17 cellular contexts compared by ENCODE assay signal in the genomic region with DNA sequence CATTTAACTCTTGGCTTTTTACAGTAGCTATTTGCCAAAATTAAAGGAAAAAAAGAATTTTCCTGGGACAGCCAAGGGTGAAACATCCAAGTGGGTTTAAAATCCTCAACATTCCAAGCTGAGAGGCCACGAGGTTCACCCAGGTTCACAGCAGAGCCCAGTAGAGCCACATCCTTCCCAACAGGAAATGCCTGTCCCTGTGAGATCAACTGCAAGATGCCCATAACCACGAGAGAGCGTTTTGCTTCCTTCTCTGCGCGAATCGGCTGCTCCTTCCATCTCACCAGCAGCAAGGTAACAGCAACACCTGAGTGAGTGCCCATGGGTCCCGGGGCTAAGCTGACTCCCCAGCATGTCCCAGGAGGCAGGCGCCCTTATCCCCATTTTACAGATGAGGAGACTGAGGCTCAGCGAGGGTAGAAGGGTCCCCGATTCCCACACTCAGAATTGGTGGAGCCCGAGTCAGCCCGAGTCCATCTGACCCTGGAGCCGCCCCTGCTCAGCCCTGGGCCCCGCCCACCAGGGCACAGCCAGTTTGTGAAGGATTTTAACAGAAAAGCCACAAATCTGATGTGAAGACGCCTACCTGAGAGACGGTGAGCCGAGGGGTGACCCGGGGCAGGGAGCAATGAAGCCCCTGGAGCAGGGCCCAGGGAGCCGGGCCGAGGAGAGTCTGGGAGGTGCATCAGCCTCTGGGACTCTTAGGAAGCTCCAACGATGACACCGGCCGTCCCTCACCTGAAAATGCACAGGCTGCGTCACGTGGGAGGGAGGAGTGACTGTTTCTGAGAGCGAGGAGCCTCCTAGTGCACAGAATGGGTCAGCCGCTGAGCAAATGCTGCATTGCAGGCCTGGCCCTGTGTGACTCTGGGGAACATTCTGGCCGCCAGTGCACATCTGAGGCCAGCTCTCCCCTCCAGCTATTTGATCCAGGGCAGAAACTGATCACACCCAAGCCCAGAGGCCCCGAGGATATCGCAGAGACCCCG.
A peak's percentile ranks its signal among the peaks of the same experiment; 100 is the strongest.
DNase-seq lines count a peak whose midpoint lies in the region; TF ChIP-seq lines count a peak whose summit lies in the region.
"Had no signal": no experiment of that assay in that cellular context is flagged by ENCODE, and none has a peak within 500 bp of the region (broad histone marks: within the 10 kb centered on the region; RNA-seq: fewer than 3 reads in every experiment).

No MANE protein-coding gene starts in this region.

- TF ChIP-seq POLR2A in prostate gland (IDR thresholded peaks at IDR 0.05): no peak

- peak overlapping the region; percentile 88 for H3K9ac ChIP-seq in Loucy (ENCODE audit: low read depth, low read length, poor library complexity, severe bottlenecking)

- H3K9me3 ChIP-seq in Loucy (ENCODE audit: insufficient read depth, low read depth, low read length) (no peaks in the 10 kb centered on the region), prostate gland (no peaks in the 10 kb centered on the region)
- H3K9me3 ChIP-seq: lower lobe of right lung, pancreas, upper lobe of right lung had no signal

- H3K36me3 Mint-ChIP-seq in activated naive CD4-positive, alpha-beta T cell treated with anti-CD3 and anti-CD28 coated beads for 36 hours (ENCODE audit: low read depth): no peaks in the 10 kb centered on the region
- no peaks in the 10 kb centered on the region for H3K36me3 Mint-ChIP-seq in activated naive CD4-positive, alpha-beta T cell treated with anti-CD3 and anti-CD28 coated beads, Interleukin-2, amount 10 ng/mL, durations not matched to agents 7 days and 5 days
- H3K36me3 Mint-ChIP-seq in osteocyte (ENCODE audit: unreplicated experiment): no peaks in the 10 kb centered on the region
- H3K36me3 Mint-ChIP-seq: CD8-positive, alpha-beta T cell had no signal

- intact Hi-C loops in activated naive CD4-positive, alpha-beta T cell treated with anti-CD3 and anti-CD28 coated beads for 36 hours (cut with micrococcal nuclease): no loop called here
- intact Hi-C loops in prostate gland (cut with DNase I): no loop called here

- no peak overlapping the region for H3K27ac ChIP-seq in prostate gland
- H3K27ac ChIP-seq: lower lobe of right lung, pancreas, upper lobe of right lung had no signal

- DNase-seq in activated naive CD4-positive, alpha-beta T cell treated with anti-CD3 and anti-CD28 coated beads for 36 hours: no peak
- no peak for DNase-seq in activated naive CD4-positive, alpha-beta T cell treated with anti-CD3 and anti-CD28 coated beads, Interleukin-2, amount 10 ng/mL, durations not matched to agents 7 days and 5 days
- DNase-seq in ecto neural progenitor cell (ENCODE audit: low spot score): peak; percentile 53
- DNase-seq in osteocyte (ENCODE audit: extremely low spot score, unreplicated experiment): peak; percentile 76
- no peak for DNase-seq in effector CD8-positive, alpha-beta T cell (lab: John Stamatoyannopoulos, UW)
- no peak for DNase-seq in prostate gland (ENCODE audit: low spot score)
- DNase-seq in AML-193 (lab: John Stamatoyannopoulos, UW): no peak
- DNase-seq: activated T-cell treated with anti-CD3 and anti-CD28 coated beads for 4 hours; DND-41; lower lobe of right lung; pancreas; stimulated activated CD4-positive, alpha-beta T cell treated with anti-CD3 and anti-CD28 coated beads, Interleukin-2, amount 100 ng/mL, for 24 hours; T1000; upper lobe of right lung had no signal

- peaks cover 35% of the 10 kb centered on the region for H4K20me1 ChIP-seq in Loucy (ENCODE audit: insufficient read depth, low read length, poor library complexity, severe bottlenecking)

- no peaks in the 10 kb centered on the region for H3F3A ChIP-seq in Loucy (ENCODE audit: low read depth)

- CTCF ChIA-PET in activated naive CD4-positive, alpha-beta T cell treated with anti-CD3 and anti-CD28 coated beads for 36 hours (lab: Charles Lee): interaction anchor here (0.6 to 1.1 kb wide), 2 partner anchors 20 to 251 kb away, joined by 3 read pairs; no protein-coding TSS in a partner anchor
- CTCF ChIA-PET in activated naive CD4-positive, alpha-beta T cell treated with anti-CD3 and anti-CD28 coated beads, Interleukin-2, amount 10 ng/mL, durations not matched to agents 7 days and 5 days (lab: Charles Lee): interaction anchor here (0.6 kb wide), 1 partner anchor 77 kb away, joined by 3 read pairs; no protein-coding TSS in a partner anchor

- no peaks in the 10 kb centered on the region for H3K9me2 ChIP-seq in Loucy (replicated peaks; ENCODE audit: low read depth, low read length)

- H3K79me2 ChIP-seq in Loucy (ENCODE audit: insufficient read depth, low read length): peaks cover 41% of the 10 kb centered on the region

- no peaks in the 10 kb centered on the region for H3K36me3 ChIP-seq in Loucy (ENCODE audit: insufficient read depth, low read length)
- H3K36me3 ChIP-seq in prostate gland: no peaks in the 10 kb centered on the region
- H3K36me3 ChIP-seq: lower lobe of right lung, pancreas, upper lobe of right lung had no signal

- TF ChIP-seq CTCF in Loucy (conservative IDR thresholded peaks at IDR 0.05; ENCODE audit: low read length): no peak; the same call in 1 of the 2 replicates
- no peak for TF ChIP-seq CTCF in osteocyte (IDR thresholded peaks at IDR 0.05)
- no peak for TF ChIP-seq CTCF in prostate gland (IDR thresholded peaks at IDR 0.05)

- H3K4me1 Mint-ChIP-seq in activated naive CD4-positive, alpha-beta T cell treated with anti-CD3 and anti-CD28 coated beads for 36 hours (ENCODE audit: low read depth): peaks cover 3% of the 10 kb centered on the region
- H3K4me1 Mint-ChIP-seq in activated naive CD4-positive, alpha-beta T cell treated with anti-CD3 and anti-CD28 coated beads, Interleukin-2, amount 10 ng/mL, durations not matched to agents 7 days and 5 days: peaks cover 5% of the 10 kb centered on the region
- no peaks in the 10 kb centered on the region for H3K4me1 Mint-ChIP-seq in osteocyte (ENCODE audit: unreplicated experiment)

- peak overlapping the region; percentile 18 for H3K4me3 Mint-ChIP-seq in activated naive CD4-positive, alpha-beta T cell treated with anti-CD3 and anti-CD28 coated beads for 36 hours
- no peak overlapping the region for H3K4me3 Mint-ChIP-seq in activated naive CD4-positive, alpha-beta T cell treated with anti-CD3 and anti-CD28 coated beads, Interleukin-2, amount 10 ng/mL, durations not matched to agents 7 days and 5 days
- H3K4me3 Mint-ChIP-seq in osteocyte (ENCODE audit: unreplicated experiment): no peak overlapping the region
- H3K4me3 Mint-ChIP-seq: CD8-positive, alpha-beta T cell had no signal

- H3K27ac Mint-ChIP-seq in activated naive CD4-positive, alpha-beta T cell treated with anti-CD3 and anti-CD28 coated beads for 36 hours: no peak overlapping the region
- H3K27ac Mint-ChIP-seq in activated naive CD4-positive, alpha-beta T cell treated with anti-CD3 and anti-CD28 coated beads, Interleukin-2, amount 10 ng/mL, durations not matched to agents 7 days and 5 days: no peak overlapping the region
- no peak overlapping the region for H3K27ac Mint-ChIP-seq in osteocyte (ENCODE audit: unreplicated experiment)
- H3K27ac Mint-ChIP-seq: CD8-positive, alpha-beta T cell had no signal

- peak overlapping the region; percentile 77 for H3K4me2 ChIP-seq in Loucy (ENCODE audit: low read depth, low read length, poor library complexity, severe bottlenecking)

- H2AFZ ChIP-seq in Loucy (ENCODE audit: low read length): no peak overlapping the region

- H3K4me3 ChIP-seq in Loucy (ENCODE audit: low read length, poor library complexity, severe bottlenecking): peak overlapping the region; percentile 93
- H3K4me3 ChIP-seq in prostate gland: no peak overlapping the region
- H3K4me3 ChIP-seq: lower lobe of right lung, pancreas, upper lobe of right lung had no signal

- H3K9me3 Mint-ChIP-seq in activated naive CD4-positive, alpha-beta T cell treated with anti-CD3 and anti-CD28 coated beads for 36 hours: no peaks in the 10 kb centered on the region
- H3K9me3 Mint-ChIP-seq in activated naive CD4-positive, alpha-beta T cell treated with anti-CD3 and anti-CD28 coated beads, Interleukin-2, amount 10 ng/mL, durations not matched to agents 7 days and 5 days: no peaks in the 10 kb centered on the region
- H3K9me3 Mint-ChIP-seq in osteocyte (ENCODE audit: unreplicated experiment): peaks cover 5% of the 10 kb centered on the region

- H3K4me1 ChIP-seq in Loucy (ENCODE audit: insufficient read depth, low read length, poor library complexity, severe bottlenecking) (peaks cover 32% of the 10 kb centered on the region), prostate gland (replicated peaks) (no peaks in the 10 kb centered on the region)
- H3K4me1 ChIP-seq: lower lobe of right lung, pancreas, upper lobe of right lung had no signal

- no peaks in the 10 kb centered on the region for H3K27me3 Mint-ChIP-seq in activated naive CD4-positive, alpha-beta T cell treated with anti-CD3 and anti-CD28 coated beads for 36 hours (ENCODE audit: low read depth)
- H3K27me3 Mint-ChIP-seq in activated naive CD4-positive, alpha-beta T cell treated with anti-CD3 and anti-CD28 coated beads, Interleukin-2, amount 10 ng/mL, durations not matched to agents 7 days and 5 days: peaks cover 5% of the 10 kb centered on the region
- no peaks in the 10 kb centered on the region for H3K27me3 Mint-ChIP-seq in osteocyte (ENCODE audit: unreplicated experiment)
- H3K27me3 Mint-ChIP-seq: stimulated activated naive CD8-positive, alpha-beta T cell treated with anti-CD3 and anti-CD28 coated beads, Interleukin-15, amount 100 ng/mL, for 72 hours had no signal

- H3K27me3 ChIP-seq in Loucy (ENCODE audit: insufficient read depth, low read length, poor library complexity, severe bottlenecking): peaks cover 15% of the 10 kb centered on the region
- H3K27me3 ChIP-seq in prostate gland (replicated peaks; ENCODE audit: insufficient read depth): peaks cover 4% of the 10 kb centered on the region
- H3K27me3 ChIP-seq: pancreas had no signal

- WGBS in prostate gland: 78% methylated on average over 28 of the region's 31 CpGs

Comparison
In these comparisons a context has a peak if more than half of its experiments do, and no peak if none do; other contexts are left out.
1. DNase-seq: peak in ecto neural progenitor cell (single experiment) and osteocyte (single experiment); none in activated naive CD4-positive, alpha-beta T cell treated with anti-CD3 and anti-CD28 coated beads for 36 hours (single experiment), activated naive CD4-positive, alpha-beta T cell treated with anti-CD3 and anti-CD28 coated beads, Interleukin-2, amount 10 ng/mL, durations not matched to agents 7 days and 5 days (single experiment), effector CD8-positive, alpha-beta T cell (single experiment), prostate gland (single experiment) and AML-193 (0 of 2).